Comparison of ENCODE assay signal across 15 cellular contexts in the genomic region with DNA sequence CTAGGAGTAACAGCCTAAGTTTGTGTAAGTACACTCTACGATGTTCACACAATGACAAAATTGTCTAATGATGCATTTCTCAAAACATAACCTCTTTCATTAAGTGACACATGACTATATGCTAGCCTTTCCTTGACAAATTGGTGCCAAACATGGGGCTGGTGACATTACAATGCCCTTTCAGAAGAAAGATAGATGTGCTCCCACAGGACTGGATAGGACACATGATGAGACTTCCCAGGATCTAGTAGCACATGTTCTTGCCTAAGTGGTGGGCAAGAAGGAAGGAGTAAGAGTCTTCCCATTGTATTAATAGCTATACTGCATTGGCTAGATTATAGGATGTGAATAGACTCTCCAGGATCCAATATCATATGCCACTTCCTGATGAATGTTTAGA. TPM values are rescaled to one million over a fixed set of nuclear protein-coding genes. Genes with fewer than 3 reads are reported as not detected.
DNase-seq lines count a peak whose midpoint lies in the region; ATAC-seq, FAIRE-seq and TF ChIP-seq lines count a peak whose summit lies in the region.
"Had no signal": no experiment of that assay in that cellular context is flagged by ENCODE, and none has a peak within 500 bp of the region (broad histone marks: within the 10 kb centered on the region; RNA-seq: fewer than 3 reads in every experiment).

No MANE protein-coding gene starts in this region.

- H3K4me1 Mint-ChIP-seq in memory B cell = peaks cover 15% of the 10 kb centered on the region

- TF ChIP-seq EP300 in HepG2 (IDR thresholded peaks at IDR 0.05; ENCODE audit: low read depth in 2 of 2, low read length in 2 of 2) (no peak), HepG2 (CRISPR knock-in tag; IDR thresholded peaks at IDR 0.05; ENCODE audit: borderline replicate concordance) (no peak)

- H3K27me3 Mint-ChIP-seq in memory B cell = no peaks in the 10 kb centered on the region
- H3K27me3 Mint-ChIP-seq: CD4-positive, alpha-beta T cell had no signal

- CTCF ChIA-PET in HepG2 (lab: Yijun Ruan, JAX; ENCODE audit: low intra/inter-chr PET ratio, low total read pairs) (no interaction called here), PC-3 (lab: Charles Lee) (no interaction called here)

- H3K4me2 ChIP-seq in HepG2 (ENCODE audit: low read depth, low read length) (no peak overlapping the region), PC-3 (ENCODE audit: low read length) (no peak overlapping the region)

- DNase-seq in HepG2 (ENCODE audit: low spot score) = no peak
- DNase-seq in right lobe of liver = no peak
- no peak for DNase-seq in PC-3
- DNase-seq in memory B cell (ENCODE audit: low spot score in 2 of 2) = no peak
- no peak for DNase-seq in hypothalamus (lab: John Stamatoyannopoulos, UW)
- no peak for DNase-seq in heart left ventricle
- DNase-seq: C1 segment of cervical spinal cord; CD4-positive, alpha-beta T cell; DMS79; HCEC 1CT; HFFc6; KG1 had no signal

- POLR2A ChIA-PET in HepG2 (lab: Yijun Ruan, JAX) = interaction anchor here (1.7 kb wide), 1 partner anchor 12 kb away, joined by 6 read pairs; no protein-coding TSS in a partner anchor
- POLR2A ChIA-PET in PC-3 (lab: Charles Lee; ENCODE audit: unreplicated experiment) = no interaction called here

- ATAC-seq in HepG2 (no peak), right lobe of liver (no peak), PC-3 (no peak), memory B cell (ENCODE audit: low read depth) (no peak), heart left ventricle (no peak), HG03457 (IDR thresholded peaks at IDR 0.05; ENCODE audit: unreplicated experiment) (no peak)

- no peaks in the 10 kb centered on the region for H3K9me3 ChIP-seq in HepG2 (ENCODE audit: low read length)
- no peaks in the 10 kb centered on the region for H3K9me3 ChIP-seq in right lobe of liver
- no peaks in the 10 kb centered on the region for H3K9me3 ChIP-seq in PC-3 (ENCODE audit: low read length)
- no peaks in the 10 kb centered on the region for H3K9me3 ChIP-seq in heart left ventricle

- in situ Hi-C loops in HepG2 (cut with HindIII; ENCODE audit: extremely low pct_ligation_motif_present, low pct_unique_long_range_greater_than_20kb) = no loop called here

- FAIRE-seq in HepG2 (lab: Jason Lieb, UNC) = no peak
- FAIRE-seq: HTR-8/SVneo had no signal

- H3K4me3 Mint-ChIP-seq in memory B cell = no peak overlapping the region
- H3K4me3 Mint-ChIP-seq: CD4-positive, alpha-beta T cell; HFFc6 had no signal

- H3K9me2 ChIP-seq in PC-3 (replicated peaks; ENCODE audit: low read length) = no peaks in the 10 kb centered on the region

- H3K27ac ChIP-seq in HepG2 (ENCODE audit: extremely low read length, insufficient read depth, low read length) = no peak overlapping the region
- H3K27ac ChIP-seq in right lobe of liver = no peak overlapping the region
- no peak overlapping the region for H3K27ac ChIP-seq in PC-3 (ENCODE audit: low read length)
- no peak overlapping the region for H3K27ac ChIP-seq in heart left ventricle
- H3K27ac ChIP-seq: 22Rv1 had no signal

- H3K27me3 ChIP-seq in HepG2 (ENCODE audit: control insufficient read depth in 1 of 2, insufficient read depth in 2 of 2, low read length in 2 of 2) = no peaks in the 10 kb centered on the region
- no peaks in the 10 kb centered on the region for H3K27me3 ChIP-seq in right lobe of liver
- H3K27me3 ChIP-seq in PC-3 (ENCODE audit: low read length) = no peaks in the 10 kb centered on the region
- H3K27me3 ChIP-seq in heart left ventricle = no peaks in the 10 kb centered on the region

- 90% methylated on average over 1 of the region's 1 CpG for WGBS in HepG2 (ENCODE audit: low lambda C conversion rate)
- 86% methylated on average over 1 of the region's 1 CpG for WGBS in right lobe of liver (ENCODE audit: insufficient coverage, low coverage, low lambda C conversion rate, missing lambda C conversion rate)
- 89 to 97% (median 94%) methylated on average over 1 of the region's 1 CpG for WGBS in heart left ventricle, 4 donors

- H3K79me2 ChIP-seq in HepG2 (ENCODE audit: insufficient read depth, low read length) (no peaks in the 10 kb centered on the region), PC-3 (ENCODE audit: low read length) (no peaks in the 10 kb centered on the region)

- BruUV-seq in HepG2 (replicated peaks; lab: Mats Ljungman, UMichigan) (no TSS peak), PC-3 (replicated peaks; lab: Mats Ljungman, UMichigan) (TSS peak; percentile 11)

- H2AFZ ChIP-seq in HepG2 (ENCODE audit: low read length) (no peak overlapping the region), PC-3 (ENCODE audit: low read length) (no peak overlapping the region)

- no peaks in the 10 kb centered on the region for H4K20me1 ChIP-seq in HepG2 (ENCODE audit: insufficient read depth, low read length)
- no peaks in the 10 kb centered on the region for H4K20me1 ChIP-seq in PC-3 (ENCODE audit: low read length)

- TF ChIP-seq POLR2A in HepG2 (IDR thresholded peaks at IDR 0.05; ENCODE audit: insufficient read depth in 1 of 2, low read depth in 2 of 2, low read length in 2 of 2) (no peak), right lobe of liver (IDR thresholded peaks at IDR 0.05) (no peak), heart left ventricle (IDR thresholded peaks at IDR 0.05) (no peak)

- peaks cover 6% of the 10 kb centered on the region for H3K36me3 Mint-ChIP-seq in memory B cell

- H3K4me1 ChIP-seq in HepG2 (ENCODE audit: insufficient read depth, low read length) (no peaks in the 10 kb centered on the region), right lobe of liver (no peaks in the 10 kb centered on the region), PC-3 (ENCODE audit: insufficient read depth, low read length) (no peaks in the 10 kb centered on the region), heart left ventricle (no peaks in the 10 kb centered on the region)

- H3K4me3 ChIP-seq in HepG2 (replicated peaks in 1 of 3; ENCODE audit: insufficient read depth in 1 of 3, low read depth in 2 of 3, low read length in 3 of 3) (no peak overlapping the region), right lobe of liver (no peak overlapping the region), PC-3 (ENCODE audit: low read length) (no peak overlapping the region), heart left ventricle (no peak overlapping the region)

- H3K27ac Mint-ChIP-seq in memory B cell = peak overlapping the region; percentile 53
- H3K27ac Mint-ChIP-seq: CD4-positive, alpha-beta T cell; HFFc6 had no signal

- H3K36me3 ChIP-seq in HepG2 (replicated peaks in 1 of 2; ENCODE audit: control insufficient read depth in 1 of 2, insufficient read depth in 2 of 2, low read length in 2 of 2) = no peaks in the 10 kb centered on the region; a peak in 1 of 5 replicates
- no peaks in the 10 kb centered on the region for H3K36me3 ChIP-seq in right lobe of liver
- H3K36me3 ChIP-seq in PC-3 (ENCODE audit: low read depth, low read length) = no peaks in the 10 kb centered on the region
- peaks cover 0 to 38% (median 7%) of the 10 kb centered on the region in 9 donors for H3K36me3 ChIP-seq in heart left ventricle

- no peak for TF ChIP-seq RAD21 in HepG2 (CRISPR knock-in tag; IDR thresholded peaks at IDR 0.05)

- no peaks in the 10 kb centered on the region for H3K9me3 Mint-ChIP-seq in memory B cell
- H3K9me3 Mint-ChIP-seq: CD4-positive, alpha-beta T cell; HFFc6 had no signal

- H3K9ac ChIP-seq in HepG2 (ENCODE audit: insufficient read depth, low read depth, low read length) (no peak overlapping the region), PC-3 (ENCODE audit: low read length) (no peak overlapping the region)

- no peaks in the 10 kb centered on the region for H3F3A ChIP-seq in PC-3 (ENCODE audit: low read length, unreplicated experiment)

- intact Hi-C loops in HepG2 (cut with micrococcal nuclease; ENCODE audit: unreplicated experiment) (no loop called here), right lobe of liver (cut with DNase I) (no loop called here), PC-3 (cut with micrococcal nuclease) (no loop called here), heart left ventricle (cut with DNase I) (no loop called here)

- TF ChIP-seq CTCF in HepG2 (CRISPR knock-in tag; IDR thresholded peaks at IDR 0.05) (no peak), right lobe of liver (IDR thresholded peaks at IDR 0.05) (no peak), PC-3 (conservative IDR thresholded peaks at IDR 0.05; ENCODE audit: low read depth, low read length) (no peak), heart left ventricle (IDR thresholded peaks at IDR 0.05) (no peak)

RNA-seq across cellular contexts. Expression of gene ZKSCAN3, which starts 21.5 kb away (rescaled TPM):
- total RNA-seq in HepG2 (2016; rRNA removed; fragmentation: Illumina TruSeq; extraction: Trizol) = 7.4 and 8.1 TPM in 2 replicates
- total RNA-seq in HepG2 (2016; cell fraction: cytosol; rRNA removed; fragmentation: Illumina TruSeq; extraction: Trizol; ENCODE audit: low read depth) = 1.1 and 1.3 TPM in 2 replicates
- total RNA-seq in HepG2 (2016; cell fraction: insoluble cytoplasmic fraction; rRNA removed; fragmentation: Illumina TruSeq; extraction: Trizol) = 5.8 and 7.9 TPM in 2 replicates
- total RNA-seq in HepG2 (2016; cell fraction: membrane; rRNA removed; fragmentation: Illumina TruSeq; extraction: Trizol) = 4.5 and 4.9 TPM in 2 replicates
- 3.8 and 5.4 TPM in 2 replicates for total RNA-seq in HepG2 (2016; cell fraction: nucleus; rRNA removed; fragmentation: Illumina TruSeq; extraction: Trizol)
- polyA plus RNA-seq in HepG2 (2011; rRNA removed) = 3.3 and 3.6 TPM in 2 replicates
- polyA plus RNA-seq in HepG2 (2011; cell fraction: cytosol; rRNA removed) = 2.0 and 2.2 TPM in 2 replicates
- polyA plus RNA-seq in HepG2 (2011; cell fraction: nucleus; rRNA removed) = 2.8 and 4.3 TPM in 2 replicates
- 1.8 and 3.3 TPM in 2 replicates for polyA plus RNA-seq in HepG2 (2012)
- polyA plus RNA-seq in HepG2 (2016; cell fraction: cytosol; fragmentation: Illumina TruSeq; extraction: Trizol; ENCODE audit: low read depth) = 0.74 and 0.85 TPM in 2 replicates
- 4.8 and 5.6 TPM in 2 replicates for polyA plus RNA-seq in HepG2 (2016; cell fraction: insoluble cytoplasmic fraction; fragmentation: Illumina TruSeq; extraction: Trizol; ENCODE audit: low read depth)
- 2.0 and 2.3 TPM in 2 replicates for polyA plus RNA-seq in HepG2 (2016; cell fraction: membrane; fragmentation: Illumina TruSeq; extraction: Trizol; ENCODE audit: low read depth)
- polyA plus RNA-seq in HepG2 (2016; cell fraction: nucleus; fragmentation: Illumina TruSeq; extraction: Trizol; ENCODE audit: insufficient read depth, low read depth) = 8.6 and 9.9 TPM in 2 replicates
- polyA minus RNA-seq in HepG2 (2011; rRNA and poly(A)+ RNA removed; ENCODE audit: low replicate concordance) = 1.5 and 2.8 TPM in 2 replicates
- polyA minus RNA-seq in HepG2 (2011; cell fraction: cytosol; rRNA and poly(A)+ RNA removed) = 3.0 and 3.1 TPM in 2 replicates
- polyA minus RNA-seq in HepG2 (2011; cell fraction: nucleus; rRNA and poly(A)+ RNA removed) = 4.4 and 7.8 TPM in 2 replicates
- total RNA-seq in right lobe of liver = 1 to 10 TPM; 1.3 to 3.8 (median 2.5) TPM
- 1.9 and 2.3 TPM in 2 replicates for total RNA-seq in PC-3 (2014; rRNA removed)
- total RNA-seq in heart left ventricle = 1 to 10 TPM; 2.8 to 7.9 (median 5.6) TPM
- polyA plus RNA-seq in heart left ventricle = 1 to 10 TPM; 1.5 to 1.8 TPM

RNA-seq across cellular contexts. Expression of gene ZSCAN12, which starts 28.3 kb away (rescaled TPM):
- total RNA-seq in HepG2 (2016; rRNA removed; fragmentation: Illumina TruSeq; extraction: Trizol) (8.9 and 9.8 TPM in 2 replicates), right lobe of liver (1 to 10 TPM; 1.4 to 1.6 (median 1.5) TPM), PC-3 (2014; rRNA removed) (0.58 and 0.95 TPM in 2 replicates), heart left ventricle (1 to 10 TPM; 2.1 to 4.0 (median 2.9) TPM)
- 1.8 and 2.1 TPM in 2 replicates for total RNA-seq in HepG2 (2016; cell fraction: cytosol; rRNA removed; fragmentation: Illumina TruSeq; extraction: Trizol; ENCODE audit: low read depth)
- total RNA-seq in HepG2 (2016; cell fraction: insoluble cytoplasmic fraction; rRNA removed; fragmentation: Illumina TruSeq; extraction: Trizol) = 9.2 and 10.2 TPM in 2 replicates
- total RNA-seq in HepG2 (2016; cell fraction: membrane; rRNA removed; fragmentation: Illumina TruSeq; extraction: Trizol) = 5.2 and 6.9 TPM in 2 replicates
- total RNA-seq in HepG2 (2016; cell fraction: nucleus; rRNA removed; fragmentation: Illumina TruSeq; extraction: Trizol) = 13.4 and 13.6 TPM in 2 replicates
- polyA plus RNA-seq in HepG2 (2011; rRNA removed) (2.6 and 2.8 TPM in 2 replicates), heart left ventricle (1 to 10 TPM in 1 of 2 donors, under 1 TPM in 1; 0.99 to 2.2 TPM)
- polyA plus RNA-seq in HepG2 (2011; cell fraction: cytosol; rRNA removed) = 1.2 and 1.8 TPM in 2 replicates
- polyA plus RNA-seq in HepG2 (2011; cell fraction: nucleus; rRNA removed) = 2.9 and 3.3 TPM in 2 replicates
- 3.1 and 3.4 TPM in 2 replicates for polyA plus RNA-seq in HepG2 (2012)
- 0.46 and 0.64 TPM in 2 replicates for polyA plus RNA-seq in HepG2 (2016; cell fraction: cytosol; fragmentation: Illumina TruSeq; extraction: Trizol; ENCODE audit: low read depth)
- 5.0 and 5.2 TPM in 2 replicates for polyA plus RNA-seq in HepG2 (2016; cell fraction: insoluble cytoplasmic fraction; fragmentation: Illumina TruSeq; extraction: Trizol; ENCODE audit: low read depth)
- polyA plus RNA-seq in HepG2 (2016; cell fraction: membrane; fragmentation: Illumina TruSeq; extraction: Trizol; ENCODE audit: low read depth) = 1.5 and 1.6 TPM in 2 replicates
- 9.9 and 11.0 TPM in 2 replicates for polyA plus RNA-seq in HepG2 (2016; cell fraction: nucleus; fragmentation: Illumina TruSeq; extraction: Trizol; ENCODE audit: insufficient read depth, low read depth)
- 2.4 and 4.9 TPM in 2 replicates for polyA minus RNA-seq in HepG2 (2011; rRNA and poly(A)+ RNA removed; ENCODE audit: low replicate concordance)
- polyA minus RNA-seq in HepG2 (2011; cell fraction: cytosol; rRNA and poly(A)+ RNA removed) = 1.5 and 2.7 TPM in 2 replicates
- 21.4 and 24.7 TPM in 2 replicates for polyA minus RNA-seq in HepG2 (2011; cell fraction: nucleus; rRNA and poly(A)+ RNA removed)

RNA-seq across cellular contexts. Expression of gene ZSCAN31, which starts 35.3 kb away (rescaled TPM):
- total RNA-seq in HepG2 (2016; rRNA removed; fragmentation: Illumina TruSeq; extraction: Trizol) = 6.2 and 7.2 TPM in 2 replicates
- total RNA-seq in HepG2 (2016; cell fraction: cytosol; rRNA removed; fragmentation: Illumina TruSeq; extraction: Trizol; ENCODE audit: low read depth) = 3.0 and 3.6 TPM in 2 replicates
- total RNA-seq in HepG2 (2016; cell fraction: insoluble cytoplasmic fraction; rRNA removed; fragmentation: Illumina TruSeq; extraction: Trizol) = 7.3 and 8.3 TPM in 2 replicates
- 6.2 and 10.2 TPM in 2 replicates for total RNA-seq in HepG2 (2016; cell fraction: membrane; rRNA removed; fragmentation: Illumina TruSeq; extraction: Trizol)
- total RNA-seq in HepG2 (2016; cell fraction: nucleus; rRNA removed; fragmentation: Illumina TruSeq; extraction: Trizol) = 4.9 and 6.5 TPM in 2 replicates
- polyA plus RNA-seq in HepG2 (2011; rRNA removed) = 3.6 and 5.3 TPM in 2 replicates
- polyA plus RNA-seq in HepG2 (2011; cell fraction: cytosol; rRNA removed) = 2.6 and 3.6 TPM in 2 replicates
- 3.9 and 4.9 TPM in 2 replicates for polyA plus RNA-seq in HepG2 (2011; cell fraction: nucleus; rRNA removed)
- 4.8 and 4.9 TPM in 2 replicates for polyA plus RNA-seq in HepG2 (2012)
- 1.6 and 2.0 TPM in 2 replicates for polyA plus RNA-seq in HepG2 (2016; cell fraction: cytosol; fragmentation: Illumina TruSeq; extraction: Trizol; ENCODE audit: low read depth)
- 5.7 TPM in 2 replicates for polyA plus RNA-seq in HepG2 (2016; cell fraction: insoluble cytoplasmic fraction; fragmentation: Illumina TruSeq; extraction: Trizol; ENCODE audit: low read depth)
- 2.2 and 2.3 TPM in 2 replicates for polyA plus RNA-seq in HepG2 (2016; cell fraction: membrane; fragmentation: Illumina TruSeq; extraction: Trizol; ENCODE audit: low read depth)
- polyA plus RNA-seq in HepG2 (2016; cell fraction: nucleus; fragmentation: Illumina TruSeq; extraction: Trizol; ENCODE audit: insufficient read depth, low read depth) = 4.4 and 7.8 TPM in 2 replicates
- 7.2 and 8.6 TPM in 2 replicates for polyA minus RNA-seq in HepG2 (2011; rRNA and poly(A)+ RNA removed; ENCODE audit: low replicate concordance)
- 5.3 and 5.4 TPM in 2 replicates for polyA minus RNA-seq in HepG2 (2011; cell fraction: cytosol; rRNA and poly(A)+ RNA removed)
- polyA minus RNA-seq in HepG2 (2011; cell fraction: nucleus; rRNA and poly(A)+ RNA removed) = 7.1 and 8.2 TPM in 2 replicates
- 1 to 10 TPM; 3.7 to 6.9 (median 4.6) TPM for total RNA-seq in right lobe of liver
- total RNA-seq in PC-3 (2014; rRNA removed) = 10.7 and 16.9 TPM in 2 replicates
- total RNA-seq in heart left ventricle = 10 to 100 TPM in 5 of 9 donors, 1 to 10 TPM in 4; 7.5 to 22.0 (median 10.7) TPM
- polyA plus RNA-seq in heart left ventricle = 1 to 10 TPM; 3.3 to 5.4 TPM
